Comparison of ENCODE assay signal across 21 cellular contexts in genomic region chr2:226683926-226684562, GRCh38.
"Had no signal": no experiment of that assay in that cellular context is flagged by ENCODE, and none has a peak within 500 bp of the region (broad histone marks: within the 10 kb centered on the region; RNA-seq: fewer than 3 reads in every experiment).

No MANE protein-coding gene starts in this region.

- H3K9me3 Mint-ChIP-seq: activated CD8-positive, alpha-beta T cell treated with anti-CD3 and anti-CD28 coated beads for 36 hours; activated naive CD8-positive, alpha-beta T cell treated with anti-CD3 and anti-CD28 coated beads, Interleukin-2, amount 10 ng/mL, durations not matched to agents 7 days and 5 days; activated T-helper 17 cell treated with anti-CD3 and anti-CD28 coated beads, Interleukin-2, amount 50 U/mL, for 72 hours; memory B cell had no signal

- H3K9me3 ChIP-seq: ovary, right lobe of liver, testis, upper lobe of right lung had no signal

- H3K27ac ChIP-seq: cardiac muscle cell, ovary, right lobe of liver, testis, upper lobe of right lung had no signal

- H3K36me3 ChIP-seq: cardiac muscle cell, ovary, right lobe of liver, upper lobe of right lung had no signal

- H3K27ac Mint-ChIP-seq: activated CD4-positive, alpha-beta T cell treated with anti-CD3 and anti-CD28 coated beads, Interleukin-2, amount 10 ng/mL, durations not matched to agents 24 days and 14 days; activated CD8-positive, alpha-beta T cell treated with anti-CD3 and anti-CD28 coated beads for 36 hours; activated naive CD8-positive, alpha-beta T cell treated with anti-CD3 and anti-CD28 coated beads, Interleukin-2, amount 10 ng/mL, durations not matched to agents 7 days and 5 days; activated T-helper 17 cell treated with anti-CD3 and anti-CD28 coated beads, Interleukin-2, amount 50 U/mL, for 72 hours; memory B cell; naive thymus-derived CD8-positive, alpha-beta T cell had no signal

- ATAC-seq: activated CD8-positive, alpha-beta T cell treated with anti-CD3 and anti-CD28 coated beads for 36 hours; activated T-helper 17 cell treated with anti-CD3 and anti-CD28 coated beads, Interleukin-2, amount 50 U/mL, for 72 hours; naive thymus-derived CD8-positive, alpha-beta T cell; right lobe of liver; upper lobe of right lung had no signal

- FAIRE-seq: endothelial cell of umbilical vein, kidney, small intestine had no signal

- H3K36me3 Mint-ChIP-seq: memory B cell had no signal

- H3K4me3 ChIP-seq: cardiac muscle cell, ovary, right lobe of liver, testis, upper lobe of right lung had no signal

- H3K27me3 ChIP-seq: cardiac muscle cell, ovary, right lobe of liver, testis, upper lobe of right lung had no signal

- H3K4me1 ChIP-seq: right lobe of liver, testis, upper lobe of right lung had no signal

- DNase-seq: activated CD4-positive, alpha-beta T cell treated with anti-CD3 and anti-CD28 coated beads, Interleukin-2, amount 10 ng/mL, durations not matched to agents 24 days and 14 days; activated CD8-positive, alpha-beta T cell treated with anti-CD3 and anti-CD28 coated beads for 36 hours; activated naive CD4-positive, alpha-beta T cell; activated naive CD8-positive, alpha-beta T cell treated with anti-CD3 and anti-CD28 coated beads, Interleukin-2, amount 10 ng/mL, durations not matched to agents 7 days and 5 days; activated T-cell treated with anti-CD3 and anti-CD28 coated beads, Interleukin-2, amount 50 U/mL, for 1 hour; amygdala; dermis blood vessel endothelial cell; effector memory CD4-positive, alpha-beta T cell; kidney; naive thymus-derived CD8-positive, alpha-beta T cell; ovary; right lobe of liver; small intestine; stimulated activated CD4-positive, alpha-beta T cell treated with anti-CD3 and anti-CD28 coated beads, Interleukin-15, amount 100 ng/mL, for 24 hours; stimulated activated CD4-positive, alpha-beta T cell treated with anti-CD3 and anti-CD28 coated beads, Interleukin-2, amount 100 ng/mL, for 48 hours; testis; upper lobe of right lung had no signal

- H3K4me3 Mint-ChIP-seq: activated CD4-positive, alpha-beta T cell treated with anti-CD3 and anti-CD28 coated beads, Interleukin-2, amount 10 ng/mL, durations not matched to agents 24 days and 14 days; activated CD8-positive, alpha-beta T cell treated with anti-CD3 and anti-CD28 coated beads for 36 hours; activated naive CD8-positive, alpha-beta T cell treated with anti-CD3 and anti-CD28 coated beads, Interleukin-2, amount 10 ng/mL, durations not matched to agents 7 days and 5 days; activated T-helper 17 cell treated with anti-CD3 and anti-CD28 coated beads, Interleukin-2, amount 50 U/mL, for 72 hours; memory B cell; naive thymus-derived CD8-positive, alpha-beta T cell had no signal
